ENCODE assay signal across 17 cellular contexts in genomic region chr2:181596556-181596955, GRCh38.
A peak's percentile ranks its signal among the peaks of the same experiment; 100 is the strongest.
DNase-seq lines count a peak whose midpoint lies in the region; ATAC-seq and TF ChIP-seq lines count a peak whose summit lies in the region.
"Had no signal": no experiment of that assay in that cellular context is flagged by ENCODE, and none has a peak within 500 bp of the region (broad histone marks: within the 10 kb centered on the region; RNA-seq: fewer than 3 reads in every experiment).

No MANE protein-coding gene starts in this region.

- no peak for ATAC-seq in GM23338
- no peak for ATAC-seq in psoas muscle

- H3K4me1 ChIP-seq in GM23338 (ENCODE audit: insufficient read depth) = no peaks in the 10 kb centered on the region
- H3K4me1 ChIP-seq in HEK293 (ENCODE audit: control insufficient read depth, insufficient read depth, low read length) = no peaks in the 10 kb centered on the region
- no peaks in the 10 kb centered on the region for H3K4me1 ChIP-seq in psoas muscle

- intact Hi-C loops in psoas muscle (cut with DNase I) = no loop called here

- 71 to 74% (median 73%) methylated on average over 1 of the region's 1 CpG for whole genome bisulfite sequencing in psoas muscle, 3 donors

- H3K9me3 ChIP-seq in HEK293 (ENCODE audit: control insufficient read depth, insufficient read depth, low read depth, low read length) (no peaks in the 10 kb centered on the region), psoas muscle (no peaks in the 10 kb centered on the region)
- H3K9me3 ChIP-seq: BLaER1 had no signal

- no peaks in the 10 kb centered on the region for H3F3A ChIP-seq in GM23338 (replicated peaks; ENCODE audit: low read depth)

- no peaks in the 10 kb centered on the region for H3K27me3 Mint-ChIP-seq in GM23338 (ENCODE audit: insufficient read depth, low read depth, poor library complexity)
- no peaks in the 10 kb centered on the region for H3K27me3 Mint-ChIP-seq in glutamatergic neuron (ENCODE audit: unreplicated experiment)

- DNase-seq in GM23338 (ENCODE audit: low spot score) (no peak), NCI-H69 (lab: John Stamatoyannopoulos, UW) (peak; percentile 66), glutamatergic neuron (no peak), psoas muscle (no peak), HCEC 1CT (no peak), DMS79 (lab: John Stamatoyannopoulos, UW) (no peak), LoVo (ENCODE audit: low spot score) (no peak)
- DNase-seq: CD4-positive, alpha-beta T cell; CD8-positive, alpha-beta memory T cell; DMS 273 treated with DMSO at 0.1 percent for 48 hours; DMS79 treated with DMSO at 0.1 percent for 48 hours; GF-D8; H9 had no signal

- no peak for TF ChIP-seq CTCF in GM23338 (conservative IDR thresholded peaks at IDR 0.05; ENCODE audit: low read depth in 2 of 2)
- no peak for TF ChIP-seq CTCF in HEK293 (tag by site-specific recombination; IDR thresholded peaks at IDR 0.05)
- TF ChIP-seq CTCF in glutamatergic neuron (IDR thresholded peaks at IDR 0.05; ENCODE audit: partially characterized antibody, unreplicated experiment) = no peak
- TF ChIP-seq CTCF in psoas muscle (IDR thresholded peaks at IDR 0.05) = no peak

- no peak overlapping the region for H3K4me3 ChIP-seq in GM23338
- H3K4me3 ChIP-seq in HEK293 (ENCODE audit: low read depth, low read length) = no peak overlapping the region
- H3K4me3 ChIP-seq in psoas muscle = no peak overlapping the region
- H3K4me3 ChIP-seq: BLaER1 had no signal

- CTCF ChIA-PET in HEK293 (lab: Yijun Ruan, JAX) = no interaction called here

- no peak overlapping the region for H3K27ac Mint-ChIP-seq in GM23338
- peak overlapping the region; percentile 84 for H3K27ac Mint-ChIP-seq in glutamatergic neuron (ENCODE audit: unreplicated experiment)
- H3K27ac Mint-ChIP-seq: B cell; CD4-positive, alpha-beta T cell; CD8-positive, alpha-beta memory T cell; H9 had no signal

- no peak overlapping the region for H3K4me2 ChIP-seq in GM23338
- H3K4me2 ChIP-seq: BLaER1 had no signal

- H3K79me2 ChIP-seq in GM23338 (replicated peaks; ENCODE audit: insufficient read depth) = no peaks in the 10 kb centered on the region

- no peaks in the 10 kb centered on the region for H3K36me3 ChIP-seq in GM23338 (ENCODE audit: insufficient read depth)
- no peaks in the 10 kb centered on the region for H3K36me3 ChIP-seq in HEK293 (ENCODE audit: control insufficient read depth in 2 of 2, insufficient read depth in 1 of 2, low read length in 2 of 2)
- no peaks in the 10 kb centered on the region for H3K36me3 ChIP-seq in psoas muscle (ENCODE audit: insufficient read depth in 1 of 2, low read depth in 1 of 2)
- H3K36me3 ChIP-seq: BLaER1 had no signal

- H3K4me1 Mint-ChIP-seq in GM23338 (peaks cover 2% of the 10 kb centered on the region; the same call in 2 of the 3 replicates), glutamatergic neuron (ENCODE audit: low read depth, unreplicated experiment) (peaks cover 18% of the 10 kb centered on the region)
- H3K4me1 Mint-ChIP-seq: CD8-positive, alpha-beta memory T cell had no signal

- H3K9me2 ChIP-seq in GM23338 (ENCODE audit: insufficient read depth) = no peaks in the 10 kb centered on the region

- H3K9me3 Mint-ChIP-seq in GM23338 (no peaks in the 10 kb centered on the region), glutamatergic neuron (ENCODE audit: unreplicated experiment) (peaks cover 5% of the 10 kb centered on the region)
- H3K9me3 Mint-ChIP-seq: CD4-positive, alpha-beta T cell; CD8-positive, alpha-beta memory T cell; H9 had no signal

- H3K27me3 ChIP-seq in GM23338 (ENCODE audit: insufficient read depth) (no peaks in the 10 kb centered on the region), psoas muscle (ENCODE audit: insufficient read depth in 3 of 3, low read length in 2 of 3) (no peaks in the 10 kb centered on the region)
- H3K27me3 ChIP-seq: BLaER1 had no signal

- H3K36me3 Mint-ChIP-seq in GM23338 (ENCODE audit: low read depth) (no peaks in the 10 kb centered on the region), glutamatergic neuron (ENCODE audit: unreplicated experiment) (peaks cover 4% of the 10 kb centered on the region)
- H3K36me3 Mint-ChIP-seq: CD8-positive, alpha-beta memory T cell had no signal

- H3K4me3 Mint-ChIP-seq in GM23338 (no peak overlapping the region), glutamatergic neuron (ENCODE audit: unreplicated experiment) (no peak overlapping the region)
- H3K4me3 Mint-ChIP-seq: B cell; CD4-positive, alpha-beta T cell; CD8-positive, alpha-beta memory T cell; H9 had no signal

- H3K27ac ChIP-seq in GM23338 (ENCODE audit: low read depth) = no peak overlapping the region
- no peak overlapping the region for H3K27ac ChIP-seq in HEK293 (ENCODE audit: extremely low read depth, low read depth, low read length)
- H3K27ac ChIP-seq in psoas muscle = no peak overlapping the region
- H3K27ac ChIP-seq: BLaER1, C4-2B had no signal

- POLR2A ChIA-PET in HEK293 (lab: Yijun Ruan, JAX) = no interaction called here

- no peak overlapping the region for H2AFZ ChIP-seq in GM23338

- no peaks in the 10 kb centered on the region for H4K20me1 ChIP-seq in GM23338 (replicated peaks; ENCODE audit: insufficient read depth)
- H4K20me1 ChIP-seq: BLaER1 had no signal

TF ChIP-seq in GM23338, 12 proteins besides CTCF, POLR2A, EP300 and RAD21:
- TF ChIP-seq REST (IDR thresholded peaks at IDR 0.05; ENCODE audit: unreplicated experiment) (peak; percentile 34), CREB1 (CRISPR knock-in tag; IDR thresholded peaks at IDR 0.05; ENCODE audit: low read depth) (no peak)

TF ChIP-seq in HEK293, 187 proteins besides CTCF, POLR2A, EP300 and RAD21:
- no peak for TF ChIP-seq ZNF664 (tag by site-specific recombination; IDR thresholded peaks at IDR 0.05)
- no peak for TF ChIP-seq ZNF138 (tag by site-specific recombination; IDR thresholded peaks at IDR 0.05; ENCODE audit: borderline replicate concordance)
- TF ChIP-seq REST (tag by site-specific recombination; IDR thresholded peaks at IDR 0.05) = peak; percentile 77
- no peak for TF ChIP-seq ZFP3 (tag by site-specific recombination; IDR thresholded peaks at IDR 0.05; ENCODE audit: low read depth)
